8 cellular contexts compared by ENCODE assay signal in the genomic region with DNA sequence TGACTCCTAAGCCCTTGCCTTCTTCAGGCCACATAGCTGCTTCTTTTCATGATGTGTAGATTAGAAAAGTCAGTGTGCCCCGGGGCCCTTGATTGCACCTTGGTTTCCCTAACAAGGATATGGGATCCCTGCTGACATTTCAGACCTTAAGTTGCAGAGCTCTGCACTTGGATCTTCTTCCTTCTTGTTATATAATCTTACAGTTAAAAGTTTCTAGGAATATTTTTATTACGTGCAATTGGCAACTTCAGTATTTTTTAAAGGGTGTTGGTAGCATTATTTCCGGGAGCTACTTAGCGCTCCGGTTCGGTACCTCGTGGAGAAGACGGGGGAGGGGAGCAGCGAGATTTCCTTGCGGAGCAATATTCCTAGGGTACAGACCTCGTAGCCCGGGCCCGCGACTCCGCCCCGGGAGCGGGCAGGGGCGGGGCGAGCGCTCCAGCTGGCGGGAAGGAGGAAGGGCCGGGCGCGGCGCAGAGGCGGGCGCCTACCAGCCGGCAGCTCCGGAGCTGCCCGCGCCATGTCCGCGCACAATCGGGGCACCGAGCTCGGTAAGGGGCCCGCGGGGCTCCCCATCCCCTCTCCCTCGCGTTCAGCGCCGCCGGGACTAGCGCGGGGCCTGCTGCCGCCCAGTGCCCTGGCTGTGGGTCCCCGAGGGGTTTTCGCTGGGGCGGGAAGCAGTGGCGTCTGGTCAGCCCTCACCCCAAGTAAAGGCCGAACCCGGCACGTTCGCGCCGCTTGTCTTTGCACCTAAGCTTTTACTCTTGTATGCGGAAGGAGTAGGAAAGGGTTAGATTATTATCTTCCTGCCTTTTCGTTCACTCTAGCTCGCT. TPM values are rescaled to one million over a fixed set of nuclear protein-coding genes. Genes with fewer than 3 reads are reported as not detected.
DNase-seq lines count a peak whose midpoint lies in the region; ATAC-seq and TF ChIP-seq lines count a peak whose summit lies in the region.

A gene (plus strand): TSS at position 469 of the 833 bp plus-strand sequence. CDS start 52 bp downstream, at position 521.

- H3K27me3 ChIP-seq in DOHH2 (ENCODE audit: control insufficient read depth, low read length) (no peaks in the 10 kb centered on the region), neural cell (ENCODE audit: insufficient read depth, low read depth, low read length) (no peaks in the 10 kb centered on the region), stomach smooth muscle (ENCODE audit: control insufficient read depth in 1 of 2, insufficient read depth in 2 of 2, low read length in 2 of 2) (no peaks in the 10 kb centered on the region)

- peaks cover 21% of the 10 kb centered on the region for H3K4me1 ChIP-seq in DOHH2 (ENCODE audit: control insufficient read depth, low read length)
- H3K4me1 ChIP-seq in stomach smooth muscle (ENCODE audit: control insufficient read depth, insufficient read depth, low read length): peaks cover 4% of the 10 kb centered on the region

- TF ChIP-seq EP300 in neural cell (conservative IDR thresholded peaks at IDR 0.05; ENCODE audit: poor library complexity, severe bottlenecking): peak; percentile 21

- H3K9ac ChIP-seq in neural cell (ENCODE audit: low read length) (peak within 1 kb of the TSS; percentile 60), stomach smooth muscle (ENCODE audit: low read length in 2 of 2) (peak within 1 kb of the TSS; percentile 88 to 90)

- no peaks in the 10 kb centered on the region for H4K20me1 ChIP-seq in DOHH2 (ENCODE audit: control insufficient read depth, insufficient read depth, low read depth, low read length)
- no peaks in the 10 kb centered on the region for H4K20me1 ChIP-seq in neural cell (ENCODE audit: insufficient read depth)

- no peak for DNase-seq in Jurkat, Clone E6-1 (ENCODE audit: low read depth, low spot score)
- peak; percentile 77 for DNase-seq in RPMI7951 (ENCODE audit: low read depth)
- peak; percentile 49 for DNase-seq in activated effector memory CD4-positive, alpha-beta T cell treated with Interleukin-2 at 50 U/mL for 16 hours
- DNase-seq in fibroblast of the conjunctiva (ENCODE audit: low read depth): peak; percentile 22

- H2AFZ ChIP-seq in neural cell (ENCODE audit: low read depth, low read length): peak within 1 kb of the TSS; percentile 54

- H3K9me3 ChIP-seq in DOHH2 (ENCODE audit: control insufficient read depth, insufficient read depth, low read length) (no peaks in the 10 kb centered on the region), neural cell (ENCODE audit: low read length) (no peaks in the 10 kb centered on the region), stomach smooth muscle (ENCODE audit: control insufficient read depth in 2 of 2, low read length in 2 of 2) (no peaks in the 10 kb centered on the region)

- peak; percentile 97 for ATAC-seq in GM21717 (IDR thresholded peaks at IDR 0.05; ENCODE audit: unreplicated experiment)

- H3K36me3 ChIP-seq in DOHH2 (ENCODE audit: control insufficient read depth, low read length) (peaks cover 14% of the 10 kb centered on the region), neural cell (ENCODE audit: insufficient read depth, low read length) (no peaks in the 10 kb centered on the region), stomach smooth muscle (ENCODE audit: control insufficient read depth in 2 of 2, insufficient read depth in 2 of 2, low read length in 2 of 2) (peaks cover 3 to 5% of the 10 kb centered on the region in 2 donors)

- H3K9me2 ChIP-seq in DOHH2 (replicated peaks; ENCODE audit: control insufficient read depth, low read length) (no peaks in the 10 kb centered on the region), neural cell (ENCODE audit: insufficient read depth, low read length) (no peaks in the 10 kb centered on the region)

- TF ChIP-seq RAD21 in neural cell (conservative IDR thresholded peaks at IDR 0.05): peak; percentile 34

- H3F3A ChIP-seq in DOHH2 (ENCODE audit: control insufficient read depth, insufficient read depth) (peaks cover 19% of the 10 kb centered on the region), neural cell (ENCODE audit: insufficient read depth, low read length, poor library complexity, severe bottlenecking) (peaks cover 4% of the 10 kb centered on the region)

- H3K4me3 ChIP-seq in DOHH2 (ENCODE audit: low read length) (peak within 1 kb of the TSS; percentile 90), neural cell (ENCODE audit: low read length) (peak within 1 kb of the TSS; percentile 76), stomach smooth muscle (ENCODE audit: low read length in 2 of 2) (peak within 1 kb of the TSS; percentile 82 to 88)
- peak within 1 kb of the TSS; percentile 57 for H3K4me3 ChIP-seq in Jurkat, Clone E6-1 (ENCODE audit: low read length)

- H3K4me2 ChIP-seq in DOHH2 (ENCODE audit: low read length) (peak within 1 kb of the TSS; percentile 74), neural cell (ENCODE audit: low read length) (peak within 1 kb of the TSS; percentile 63)

- peak within 1 kb of the TSS; percentile 53 for H3K27ac ChIP-seq in DOHH2 (ENCODE audit: low read depth, low read length)
- no peak within 1 kb of the TSS for H3K27ac ChIP-seq in neural cell (ENCODE audit: low read length)
- H3K27ac ChIP-seq in stomach smooth muscle (ENCODE audit: low read length): peak within 1 kb of the TSS; percentile 86

- H3K79me2 ChIP-seq in DOHH2 (ENCODE audit: control insufficient read depth, low read length) (peaks cover 29% of the 10 kb centered on the region), neural cell (replicated peaks; ENCODE audit: insufficient read depth, low read length) (no peaks in the 10 kb centered on the region)

- no peak for TF ChIP-seq CTCF in DOHH2 (IDR thresholded peaks at IDR 0.05; ENCODE audit: low read depth, low read length, poor library complexity, severe bottlenecking)
- TF ChIP-seq CTCF in neural cell (IDR thresholded peaks at IDR 0.05; ENCODE audit: poor library complexity, severe bottlenecking): peak; percentile 50

TF ChIP-seq in neural cell, 6 proteins besides CTCF, POLR2A, EP300 and RAD21:
- TF ChIP-seq MXI1 (conservative IDR thresholded peaks at IDR 0.05; ENCODE audit: poor library complexity, severe bottlenecking) (peak; percentile 41), TAF1 (IDR thresholded peaks at IDR 0.05; ENCODE audit: low read depth) (no peak), POLR2AphosphoS5 (IDR thresholded peaks at IDR 0.05) (no peak), EZH2 (IDR thresholded peaks at IDR 0.05; ENCODE audit: borderline replicate concordance, insufficient read depth, low read length, poor library complexity, severe bottlenecking) (no peak), SMC3 (conservative IDR thresholded peaks at IDR 0.05; ENCODE audit: poor library complexity) (peak; percentile 40)
- TF ChIP-seq, protein P1, sequence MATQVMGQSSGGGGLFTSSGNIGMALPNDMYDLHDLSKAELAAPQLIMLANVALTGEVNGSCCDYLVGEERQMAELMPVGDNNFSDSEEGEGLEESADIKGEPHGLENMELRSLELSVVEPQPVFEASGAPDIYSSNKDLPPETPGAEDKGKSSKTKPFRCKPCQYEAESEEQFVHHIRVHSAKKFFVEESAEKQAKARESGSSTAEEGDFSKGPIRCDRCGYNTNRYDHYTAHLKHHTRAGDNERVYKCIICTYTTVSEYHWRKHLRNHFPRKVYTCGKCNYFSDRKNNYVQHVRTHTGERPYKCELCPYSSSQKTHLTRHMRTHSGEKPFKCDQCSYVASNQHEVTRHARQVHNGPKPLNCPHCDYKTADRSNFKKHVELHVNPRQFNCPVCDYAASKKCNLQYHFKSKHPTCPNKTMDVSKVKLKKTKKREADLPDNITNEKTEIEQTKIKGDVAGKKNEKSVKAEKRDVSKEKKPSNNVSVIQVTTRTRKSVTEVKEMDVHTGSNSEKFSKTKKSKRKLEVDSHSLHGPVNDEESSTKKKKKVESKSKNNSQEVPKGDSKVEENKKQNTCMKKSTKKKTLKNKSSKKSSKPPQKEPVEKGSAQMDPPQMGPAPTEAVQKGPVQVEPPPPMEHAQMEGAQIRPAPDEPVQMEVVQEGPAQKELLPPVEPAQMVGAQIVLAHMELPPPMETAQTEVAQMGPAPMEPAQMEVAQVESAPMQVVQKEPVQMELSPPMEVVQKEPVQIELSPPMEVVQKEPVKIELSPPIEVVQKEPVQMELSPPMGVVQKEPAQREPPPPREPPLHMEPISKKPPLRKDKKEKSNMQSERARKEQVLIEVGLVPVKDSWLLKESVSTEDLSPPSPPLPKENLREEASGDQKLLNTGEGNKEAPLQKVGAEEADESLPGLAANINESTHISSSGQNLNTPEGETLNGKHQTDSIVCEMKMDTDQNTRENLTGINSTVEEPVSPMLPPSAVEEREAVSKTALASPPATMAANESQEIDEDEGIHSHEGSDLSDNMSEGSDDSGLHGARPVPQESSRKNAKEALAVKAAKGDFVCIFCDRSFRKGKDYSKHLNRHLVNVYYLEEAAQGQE (IDR thresholded peaks at IDR 0.05; ENCODE audit: borderline replicate concordance): no peak

RNA-seq across cellular contexts. Expression of the gene that starts here (rescaled TPM):
- 47.7 TPM for polyA plus RNA-seq in Jurkat, Clone E6-1 (2012; ENCODE audit: insufficient read depth, insufficient read length)
- 58.0 and 65.6 TPM in 2 replicates for total RNA-seq in RPMI7951 (2014; rRNA removed; shearing (Covaris generic))
- 7.7 and 8.5 TPM in 2 replicates for polyA plus RNA-seq in neural cell
- polyA minus RNA-seq in neural cell: 4.1 and 5.4 TPM in 2 replicates
